ENCODE assay signal across 1 cellular context in genomic region chr19:58386576-58387337, GRCh38.
TF ChIP-seq lines count a peak whose summit lies in the region.

TSS of gene RPS5 (plus strand) at chr19:58387269. CDS start at chr19:58388138, 869 bp downstream.

TF ChIP-seq in HEK293, 187 proteins besides CTCF, POLR2A, EP300 and RAD21 (continued from another document and continues in another):
- TF ChIP-seq REST (tag by site-specific recombination; IDR thresholded peaks at IDR 0.05), result peak; percentile 36; the same call in 1 of the 2 replicates
- no peak for TF ChIP-seq ZSCAN18 (tag by site-specific recombination; IDR thresholded peaks at IDR 0.05)
- 0 out of 2 replicates have a peak, but pooled peaks have one; percentile 15 for TF ChIP-seq KLF10 (tag by site-specific recombination; IDR thresholded peaks at IDR 0.05)
- no peak for TF ChIP-seq ZNF112 (tag by site-specific recombination; IDR thresholded peaks at IDR 0.05)
- TF ChIP-seq ZNF768 (tag by site-specific recombination; IDR thresholded peaks at IDR 0.05), result no peak; the same call in 1 of the 2 replicates
- no peak for TF ChIP-seq ZNF146 (tag by site-specific recombination; IDR thresholded peaks at IDR 0.05)
- 0 out of 2 replicates have a peak, but pooled peaks have one; percentile 30 for TF ChIP-seq ZNF660 (tag by site-specific recombination; IDR thresholded peaks at IDR 0.05)
- 0 out of 2 replicates have a peak, but pooled peaks have one; percentile 15 for TF ChIP-seq ZFHX2 (tag by site-specific recombination; conservative IDR thresholded peaks at IDR 0.05)
- TF ChIP-seq ZNF518A (tag by site-specific recombination; conservative IDR thresholded peaks at IDR 0.05; ENCODE audit: low read depth), result peak; percentile 95
- no peak for TF ChIP-seq ZNF621 (tag by site-specific recombination; IDR thresholded peaks at IDR 0.05)
- no peak for TF ChIP-seq ZNF624 (tag by site-specific recombination; IDR thresholded peaks at IDR 0.05)
- no peak for TF ChIP-seq ZNF701 (tag by site-specific recombination; IDR thresholded peaks at IDR 0.05)
- TF ChIP-seq SP2 (tag by site-specific recombination; IDR thresholded peaks at IDR 0.05), result peak; percentile 88
- no peak for TF ChIP-seq BCL6B (tag by site-specific recombination; IDR thresholded peaks at IDR 0.05)
- TF ChIP-seq REPIN1 (tag by site-specific recombination; IDR thresholded peaks at IDR 0.05; ENCODE audit: low read depth), result no peak
- no peak for TF ChIP-seq ZNF510 (tag by site-specific recombination; IDR thresholded peaks at IDR 0.05; ENCODE audit: insufficient replicate concordance)
- no peak for TF ChIP-seq ZNF138 (tag by site-specific recombination; IDR thresholded peaks at IDR 0.05; ENCODE audit: borderline replicate concordance)
- TF ChIP-seq ZNF830 (tag by site-specific recombination; IDR thresholded peaks at IDR 0.05; ENCODE audit: low read depth), result no peak
- no peak for TF ChIP-seq ZNF791 (tag by site-specific recombination; IDR thresholded peaks at IDR 0.05)
- TF ChIP-seq GFI1B (tag by site-specific recombination; IDR thresholded peaks at IDR 0.05), result no peak; the same call in 1 of the 2 replicates
- TF ChIP-seq KLF16 (tag by site-specific recombination; IDR thresholded peaks at IDR 0.05), result no peak; the same call in 1 of the 2 replicates
- TF ChIP-seq KLF7 (tag by site-specific recombination; IDR thresholded peaks at IDR 0.05; ENCODE audit: borderline replicate concordance), result no peak; the same call in 1 of the 2 replicates
- TF ChIP-seq ZNF280D (tag by site-specific recombination; IDR thresholded peaks at IDR 0.05), result no peak
- peak; percentile 30; the same call in 1 of the 2 replicates for TF ChIP-seq ZNF324 (tag by site-specific recombination; IDR thresholded peaks at IDR 0.05)
- no peak for TF ChIP-seq ZNF350 (tag by site-specific recombination; IDR thresholded peaks at IDR 0.05)
- TF ChIP-seq FEZF1 (tag by site-specific recombination; IDR thresholded peaks at IDR 0.05), result peak; percentile 79
- TF ChIP-seq SCRT1 (tag by site-specific recombination; IDR thresholded peaks at IDR 0.05; ENCODE audit: borderline replicate concordance), result no peak
- TF ChIP-seq ZNF211 (tag by site-specific recombination; IDR thresholded peaks at IDR 0.05; ENCODE audit: low read depth), result no peak
- no peak for TF ChIP-seq ZNF514 (tag by site-specific recombination; IDR thresholded peaks at IDR 0.05)
- no peak for TF ChIP-seq OVOL3 (tag by site-specific recombination; IDR thresholded peaks at IDR 0.05)
- peak; percentile 99 for TF ChIP-seq ZNF335 (tag by site-specific recombination; conservative IDR thresholded peaks at IDR 0.05)
- TF ChIP-seq INSM2 (tag by site-specific recombination; IDR thresholded peaks at IDR 0.05), result no peak; the same call in 1 of the 2 replicates
- no peak for TF ChIP-seq ZNF610 (tag by site-specific recombination; IDR thresholded peaks at IDR 0.05; ENCODE audit: borderline replicate concordance)
- peak; percentile 17; the same call in 1 of the 2 replicates for TF ChIP-seq ZNF785 (tag by site-specific recombination; IDR thresholded peaks at IDR 0.05)
- no peak for TF ChIP-seq ZNF223 (tag by site-specific recombination; IDR thresholded peaks at IDR 0.05)
- peak; percentile 83 for TF ChIP-seq ZNF501 (tag by site-specific recombination; IDR thresholded peaks at IDR 0.05)
- no peak for TF ChIP-seq ZNF239 (tag by site-specific recombination; IDR thresholded peaks at IDR 0.05)
- TF ChIP-seq PBX3 (CRISPR knock-in tag; IDR thresholded peaks at IDR 0.05), result peak; percentile 30
- peak; percentile 76 for TF ChIP-seq BCL11B (tag by site-specific recombination; IDR thresholded peaks at IDR 0.05; ENCODE audit: low read depth)
- TF ChIP-seq ZNF639 (tag by site-specific recombination; IDR thresholded peaks at IDR 0.05), result no peak
- TF ChIP-seq ZNF626 (tag by site-specific recombination; IDR thresholded peaks at IDR 0.05), result no peak
